Comparison of ENCODE assay signal across 2 cellular contexts in genomic region chr1:32285658-32286057, GRCh38.
TF ChIP-seq lines count a peak whose summit lies in the region.

No MANE protein-coding gene starts in this region.

TF ChIP-seq in HepG2, 621 proteins besides CTCF, POLR2A, EP300 and RAD21:
- TF ChIP-seq ZBTB4 (CRISPR knock-in tag; IDR thresholded peaks at IDR 0.05; ENCODE audit: borderline replicate concordance) (no peak), RARA (CRISPR knock-in tag; IDR thresholded peaks at IDR 0.05) (no peak), MNT (IDR thresholded peaks at IDR 0.05) (peak; percentile 97)

TF ChIP-seq in SK-N-SH, 30 proteins besides CTCF, POLR2A, EP300 and RAD21:
- TF ChIP-seq RFX5 (IDR thresholded peaks at IDR 0.05; ENCODE audit: low read length), result no peak
- no peak for TF ChIP-seq SIN3A (IDR thresholded peaks at IDR 0.05; ENCODE audit: borderline replicate concordance, low read depth, low read length)
- TF ChIP-seq USF2 (IDR thresholded peaks at IDR 0.05; ENCODE audit: borderline replicate concordance, low read depth, low read length), result no peak
- no peak for TF ChIP-seq FOXJ3 (CRISPR knock-in tag; IDR thresholded peaks at IDR 0.05)
- TF ChIP-seq FOSL2 (IDR thresholded peaks at IDR 0.05; ENCODE audit: borderline replicate concordance, low read depth), result no peak
- TF ChIP-seq NFIC (IDR thresholded peaks at IDR 0.05; ENCODE audit: borderline replicate concordance), result no peak
- no peak for TF ChIP-seq GATA2 (CRISPR knock-in tag; IDR thresholded peaks at IDR 0.05)
- no peak for TF ChIP-seq SMC3 (IDR thresholded peaks at IDR 0.05; ENCODE audit: low read depth, low read length)
- no peak for TF ChIP-seq TCF12 (IDR thresholded peaks at IDR 0.05)
- TF ChIP-seq ELF1 (IDR thresholded peaks at IDR 0.05), result no peak
- TF ChIP-seq NRF1 (IDR thresholded peaks at IDR 0.05; ENCODE audit: low read depth, low read length), result no peak
- no peak for TF ChIP-seq JUND (IDR thresholded peaks at IDR 0.05)
- no peak for TF ChIP-seq RXRA (IDR thresholded peaks at IDR 0.05; ENCODE audit: borderline replicate concordance, low read depth)
- TF ChIP-seq EZH2phosphoT487 (IDR thresholded peaks at IDR 0.05; ENCODE audit: borderline replicate concordance, low read depth), result no peak
- TF ChIP-seq POLR2AphosphoS5 (IDR thresholded peaks at IDR 0.05; ENCODE audit: low read depth, low read length), result no peak
- TF ChIP-seq MXI1 (IDR thresholded peaks at IDR 0.05; ENCODE audit: low read depth, low read length), result no peak
- TF ChIP-seq TEAD4 (IDR thresholded peaks at IDR 0.05; ENCODE audit: borderline replicate concordance, insufficient read depth), result no peak
- no peak for TF ChIP-seq GABPA (IDR thresholded peaks at IDR 0.05; ENCODE audit: low read depth)
TF ChIP-seq in SK-N-SH: peak in this region for 0.
